Comparison of ENCODE assay signal across 16 cellular contexts in genomic region chr2:231535961-231536360, GRCh38. TPM values are rescaled to one million over a fixed set of nuclear protein-coding genes. Genes with fewer than 3 reads are reported as not detected.
DNase-seq lines count a peak whose midpoint lies in the region; ATAC-seq, FAIRE-seq and TF ChIP-seq lines count a peak whose summit lies in the region.
"Had no signal": no experiment of that assay in that cellular context is flagged by ENCODE, and none has a peak within 500 bp of the region (broad histone marks: within the 10 kb centered on the region; RNA-seq: fewer than 3 reads in every experiment).

No MANE protein-coding gene starts in this region.

- H3K27me3 Mint-ChIP-seq in endodermal cell (ENCODE audit: insufficient read depth): peaks cover 28% of the 10 kb centered on the region
- H3K27me3 Mint-ChIP-seq in activated CD4-positive, alpha-beta T cell treated with anti-CD3 and anti-CD28 coated beads for 36 hours: peaks cover 4% of the 10 kb centered on the region

- TF ChIP-seq POLR2A in GM12891 (IDR thresholded peaks at IDR 0.05; ENCODE audit: low read depth, low read length): no peak

- ATAC-seq in left ventricle myocardium superior (peak; percentile 85), HG03442 (IDR thresholded peaks at IDR 0.05; ENCODE audit: unreplicated experiment) (no peak)
- ATAC-seq in activated CD4-positive, alpha-beta T cell treated with anti-CD3 and anti-CD28 coated beads for 36 hours: no peak

- no peak overlapping the region for H3K9ac ChIP-seq in endodermal cell (ENCODE audit: extremely low read depth, low read length, poor library complexity, severe bottlenecking)
- H3K9ac ChIP-seq: KMS-11 had no signal

- no peaks in the 10 kb centered on the region for H3K9me3 ChIP-seq in endodermal cell (ENCODE audit: control insufficient read depth, low read length)
- no peaks in the 10 kb centered on the region for H3K9me3 ChIP-seq in osteoblast (ENCODE audit: low read depth, low read length)
- H3K9me3 ChIP-seq: Peyer's patch had no signal

- peaks cover 8% of the 10 kb centered on the region for H3K27me3 ChIP-seq in endodermal cell (ENCODE audit: control insufficient read depth, insufficient read depth, low read length, poor library complexity, severe bottlenecking)
- no peaks in the 10 kb centered on the region for H3K27me3 ChIP-seq in osteoblast (ENCODE audit: insufficient read depth, low read length)
- H3K27me3 ChIP-seq: Peyer's patch had no signal

- CTCF ChIA-PET in activated CD4-positive, alpha-beta T cell treated with anti-CD3 and anti-CD28 coated beads for 36 hours (lab: Charles Lee): interaction anchor here (0.6 to 1.1 kb wide), 3 partner anchors 18 to 432 kb away, joined by 3 read pairs; no protein-coding TSS in a partner anchor

- no peaks in the 10 kb centered on the region for H3K36me3 Mint-ChIP-seq in endodermal cell (ENCODE audit: low read depth)
- no peaks in the 10 kb centered on the region for H3K36me3 Mint-ChIP-seq in activated CD4-positive, alpha-beta T cell treated with anti-CD3 and anti-CD28 coated beads for 36 hours (ENCODE audit: low read depth)

- no peaks in the 10 kb centered on the region for H3K79me2 ChIP-seq in osteoblast (ENCODE audit: insufficient read depth, low read length)

- FAIRE-seq in urothelium cell line (lab: Jason Lieb, UNC): no peak
- no peak for FAIRE-seq in GM12891 (lab: Jason Lieb, UNC)

- H3K9me3 Mint-ChIP-seq in endodermal cell: no peaks in the 10 kb centered on the region
- no peaks in the 10 kb centered on the region for H3K9me3 Mint-ChIP-seq in activated CD4-positive, alpha-beta T cell treated with anti-CD3 and anti-CD28 coated beads for 36 hours (ENCODE audit: low read depth)
- H3K9me3 Mint-ChIP-seq: H9 had no signal

- H3K36me3 ChIP-seq in endodermal cell (ENCODE audit: control insufficient read depth, insufficient read depth, low read length) (no peaks in the 10 kb centered on the region), osteoblast (ENCODE audit: insufficient read depth, low read length) (no peaks in the 10 kb centered on the region)
- H3K36me3 ChIP-seq: Peyer's patch had no signal

- no peak overlapping the region for H3K4me3 ChIP-seq in endodermal cell (ENCODE audit: low read length)
- H3K4me3 ChIP-seq in osteoblast (ENCODE audit: insufficient read depth, low read length): no peak overlapping the region
- H3K4me3 ChIP-seq: Peyer's patch, SK-N-MC had no signal

- TF ChIP-seq CTCF in endodermal cell (conservative IDR thresholded peaks at IDR 0.05) (no peak), osteoblast (IDR thresholded peaks at IDR 0.05; ENCODE audit: extremely low read depth, low read depth, low read length) (no peak)

- POLR2A ChIA-PET in activated CD4-positive, alpha-beta T cell treated with anti-CD3 and anti-CD28 coated beads for 36 hours (lab: Charles Lee): no interaction called here

- H4K20me1 ChIP-seq in osteoblast (ENCODE audit: insufficient read depth, low read length): no peaks in the 10 kb centered on the region

- no peak overlapping the region for H3K27ac Mint-ChIP-seq in endodermal cell
- H3K27ac Mint-ChIP-seq in activated CD4-positive, alpha-beta T cell treated with anti-CD3 and anti-CD28 coated beads for 36 hours: no peak overlapping the region
- H3K27ac Mint-ChIP-seq: H9 had no signal

- DNase-seq in endodermal cell: peak; percentile 48
- DNase-seq in left ventricle myocardium superior: peak; percentile 69
- DNase-seq in osteoblast (ENCODE audit: insufficient read length, low spot score, missing footprints): peak; percentile 29
- no peak for DNase-seq in activated CD4-positive, alpha-beta T cell treated with anti-CD3 and anti-CD28 coated beads for 36 hours
- no peak for DNase-seq in urothelium cell line (ENCODE audit: low spot score)
- DNase-seq in GM12891 (ENCODE audit: insufficient read length, low spot score): no peak
- DNase-seq: DMS79 treated with DMSO at 0.1 percent for 48 hours, H9, NCI-H1417 treated with DMSO at 0.1 percent for 48 hours, NCI-H1930, NCI-H526 treated with DMSO at 0.1 percent for 48 hours, Peyer's patch had no signal

- intact Hi-C loops in left ventricle myocardium superior (cut with micrococcal nuclease): no loop called here
- intact Hi-C loops in activated CD4-positive, alpha-beta T cell treated with anti-CD3 and anti-CD28 coated beads for 36 hours (cut with DNase I, micrococcal nuclease): no loop called here

- H3K4me1 ChIP-seq in endodermal cell (ENCODE audit: control insufficient read depth, insufficient read depth, low read length) (peaks cover 16% of the 10 kb centered on the region), osteoblast (ENCODE audit: insufficient read depth, low read length) (no peaks in the 10 kb centered on the region)

- H3K4me2 ChIP-seq in osteoblast (ENCODE audit: insufficient read depth, low read length): no peak overlapping the region
- H3K4me2 ChIP-seq: KMS-11 had no signal

- WGBS in endodermal cell (ENCODE audit: insufficient coverage in 1 of 2, insufficient read length in 1 of 2), 2 experiments: 79 to 89% methylated on average over 1 to 6 of the region's 6 CpGs

- no peak overlapping the region for H3K27ac ChIP-seq in endodermal cell (ENCODE audit: low read depth, low read length)
- H3K27ac ChIP-seq in osteoblast (ENCODE audit: low read depth, low read length): no peak overlapping the region
- H3K27ac ChIP-seq: KMS-11, Peyer's patch, SK-N-MC had no signal

- H3K4me1 Mint-ChIP-seq in endodermal cell: peaks cover 22% of the 10 kb centered on the region
- peaks cover 2% of the 10 kb centered on the region for H3K4me1 Mint-ChIP-seq in activated CD4-positive, alpha-beta T cell treated with anti-CD3 and anti-CD28 coated beads for 36 hours

- H2AFZ ChIP-seq in osteoblast (ENCODE audit: low read length): no peak overlapping the region

- H3K4me3 Mint-ChIP-seq in endodermal cell: no peak overlapping the region
- H3K4me3 Mint-ChIP-seq in activated CD4-positive, alpha-beta T cell treated with anti-CD3 and anti-CD28 coated beads for 36 hours: no peak overlapping the region
- H3K4me3 Mint-ChIP-seq: H9 had no signal

TF ChIP-seq in GM12891, 5 proteins besides CTCF, POLR2A, EP300 and RAD21:
- TF ChIP-seq SPI1 (IDR thresholded peaks at IDR 0.05; ENCODE audit: low read depth, low read length): no peak
- no peak for TF ChIP-seq POU2F2 (IDR thresholded peaks at IDR 0.05; ENCODE audit: low read depth, low read length)
- TF ChIP-seq POLR2AphosphoS5 (IDR thresholded peaks at IDR 0.05; ENCODE audit: low read depth, low read length): no peak
TF ChIP-seq in GM12891: peak in this region for 0.

RNA-seq across cellular contexts. Expression of gene NMUR1, which starts 5.7 kb away (rescaled TPM):
- total RNA-seq in endodermal cell (under 1 TPM; 0.07 to 0.29 TPM), left ventricle myocardium superior (not detected), osteoblast (under 0.01 TPM in 2 replicates)
- 0.50 TPM for polyA plus RNA-seq in endodermal cell (2013, experiment 1 of 2)
- 0.25 TPM for polyA plus RNA-seq in endodermal cell (2013, experiment 2 of 2)
- total RNA-seq in activated CD4-positive, alpha-beta T cell treated with anti-CD3 and anti-CD28 coated beads for 36 hours: not detected
- polyA plus RNA-seq in GM12891 (2012; ENCODE audit: low read depth, missing spikeins): 0.31 TPM
- polyA plus RNA-seq: CD14-positive monocyte had no signal

RNA-seq across cellular contexts. Expression of gene TEX44, which starts 56.7 kb away (rescaled TPM):
- total RNA-seq in endodermal cell: not detected
- not detected for polyA plus RNA-seq in endodermal cell (2013, experiment 1 of 2)
- not detected for polyA plus RNA-seq in endodermal cell (2013, experiment 2 of 2)
- not detected for total RNA-seq in left ventricle myocardium superior
- total RNA-seq in osteoblast: not detected in 2 replicates
- total RNA-seq in activated CD4-positive, alpha-beta T cell treated with anti-CD3 and anti-CD28 coated beads for 36 hours: not detected
- polyA plus RNA-seq in GM12891 (2012; ENCODE audit: low read depth, missing spikeins): not detected
- total RNA-seq: H9, Peyer's patch had no signal
- polyA plus RNA-seq: CD14-positive monocyte had no signal

Comparison
In these comparisons a context has a peak if more than half of its experiments do, and no peak if none do; other contexts are left out.
1. DNase-seq: peak in endodermal cell (single experiment), left ventricle myocardium superior (single experiment) and osteoblast (single experiment); none in activated CD4-positive, alpha-beta T cell treated with anti-CD3 and anti-CD28 coated beads for 36 hours (single experiment), urothelium cell line (single experiment) and GM12891 (single experiment).